5 cellular contexts compared by ENCODE assay signal in genomic region chr7:24449416-24449815, GRCh38.
A peak's percentile ranks its signal among the peaks of the same experiment; 100 is the strongest.
DNase-seq lines count a peak whose midpoint lies in the region; ATAC-seq, FAIRE-seq and TF ChIP-seq lines count a peak whose summit lies in the region.
"Not testable (repeated sequence)": the region's sequence is repeated elsewhere in the genome, so short reads cannot be mapped to it uniquely, and the experiment has no call there.

No MANE protein-coding gene starts in this region.

- not testable (repeated sequence) for H3K9me3 Mint-ChIP-seq in GM23338, H9, WTC11, endodermal cell

- H4K20me1 ChIP-seq in GM23338 (replicated peaks; ENCODE audit: insufficient read depth); H9 (ENCODE audit: control insufficient read depth, insufficient read depth, insufficient read length); H1 (replicated peaks in 1 of 2; ENCODE audit: control insufficient read depth in 1 of 2, insufficient read depth in 2 of 2, low read length in 2 of 2): not testable (repeated sequence)

- TF ChIP-seq POLR2A in H1 (IDR thresholded peaks at IDR 0.05; ENCODE audit: control extremely low read depth in 1 of 2, low read depth in 2 of 2, low read length in 2 of 2), result not testable (repeated sequence)

- not testable (repeated sequence) for H4K91ac ChIP-seq in H9 (ENCODE audit: insufficient read length, low read depth, low read length); H1 (replicated peaks; ENCODE audit: insufficient read length, low read length)

- TF ChIP-seq CTCF in GM23338 (conservative IDR thresholded peaks at IDR 0.05; ENCODE audit: low read depth in 2 of 2), result peak; percentile 28 to 62
- peak; percentile 28; the same call in 1 of the 3 replicates for TF ChIP-seq CTCF in H9 (conservative IDR thresholded peaks at IDR 0.05)
- not testable (repeated sequence) for TF ChIP-seq CTCF in WTC11 (IDR thresholded peaks at IDR 0.05)
- TF ChIP-seq CTCF in H1 (IDR thresholded peaks at IDR 0.05; ENCODE audit: control extremely low read depth in 1 of 3, insufficient read depth in 1 of 3, low read depth in 1 of 3, low read length in 3 of 3), result peak in 2 of 3 experiments; percentile 6 to 17; a peak in 1 of 4 replicates
- TF ChIP-seq CTCF in endodermal cell (conservative IDR thresholded peaks at IDR 0.05), result peak; percentile 22

- H3K27ac Mint-ChIP-seq in GM23338, H9, WTC11, endodermal cell: not testable (repeated sequence)

- not testable (repeated sequence) for H2BK20ac ChIP-seq in H9 (ENCODE audit: low read depth, low read length, poor library complexity, severe bottlenecking)
- H2BK20ac ChIP-seq in H1 (ENCODE audit: low read length), result 0 out of 2 replicates have a peak overlapping the region, but pooled peaks have one; percentile 38

- not testable (repeated sequence) for H3K9me2 ChIP-seq in GM23338 (ENCODE audit: insufficient read depth)

- POLR2A ChIA-PET in WTC11 (lab: Charles Lee), result not testable (repeated sequence)
- POLR2A ChIA-PET in H1 (lab: Charles Lee; ENCODE audit: partially characterized antibody), result interaction anchor here (1.0 to 3.1 kb wide), 2 partner anchors 36 to 40 kb away, joined by 3 to 15 read pairs; no protein-coding TSS in a partner anchor

- not testable (repeated sequence) for H3K9me3 ChIP-seq in H9 (ENCODE audit: control insufficient read depth, low read depth, low read length); H1 (ENCODE audit: insufficient read depth in 2 of 2, low read depth in 1 of 2, low read length in 1 of 2); endodermal cell (ENCODE audit: control insufficient read depth, low read length)

- not testable (repeated sequence) for H3K4me1 ChIP-seq in GM23338 (ENCODE audit: insufficient read depth); H9 (ENCODE audit: insufficient read depth, low read length); H1 (replicated peaks in 1 of 4; ENCODE audit: control insufficient read depth in 3 of 4, insufficient read depth in 4 of 4, low read length in 3 of 4); endodermal cell (ENCODE audit: control insufficient read depth, insufficient read depth, low read length)

- not testable (repeated sequence) for H3K4me1 Mint-ChIP-seq in GM23338, H9, endodermal cell
- peaks cover 13% of the 10 kb centered on the region for H3K4me1 Mint-ChIP-seq in WTC11

- not testable (repeated sequence) for FAIRE-seq in H1 (lab: Jason Lieb, UNC)

- H2BK5ac ChIP-seq in H9 (ENCODE audit: insufficient read length, low read length); H1 (ENCODE audit: low read depth, low read length): not testable (repeated sequence)

- not testable (repeated sequence) for H3F3A ChIP-seq in GM23338 (replicated peaks; ENCODE audit: low read depth)

- CTCF ChIA-PET in WTC11 (lab: Charles Lee), result interaction anchor here (0.8 to 1.5 kb wide), 2 partner anchors 18 to 26 kb away, joined by 4 to 6 read pairs; no protein-coding TSS in a partner anchor
- CTCF ChIA-PET in H1 (lab: Charles Lee; ENCODE audit: partially characterized antibody), result interaction anchor here (0.7 to 1.5 kb wide), 10 partner anchors 13 to 159 kb away, joined by 3 to 6 read pairs (median 4); no protein-coding TSS in a partner anchor

- no CpG with 5 or more reads among the region's 5 CpGs for WGBS in H9 (ENCODE audit: extremely low coverage, insufficient read length, low lambda C conversion rate)
- WGBS in H1 (ENCODE audit: extremely low coverage in 1 of 2, insufficient coverage in 1 of 2, insufficient read length in 1 of 2, insufficient replicate concordance in 2 of 2, low coverage in 1 of 2, low lambda C conversion rate in 2 of 2, missing lambda C conversion rate in 1 of 2), 2 experiments, result 72% methylated on average over 5 of the region's 5 CpGs; no CpG with 5 or more reads in 1 of the 2 experiments
- 71 to 91% methylated on average over 1 to 5 of the region's 5 CpGs for WGBS in endodermal cell (ENCODE audit: insufficient coverage in 1 of 2, insufficient read length in 1 of 2), 2 experiments

- not testable (repeated sequence) for H2BK15ac ChIP-seq in H9 (ENCODE audit: low read depth, low read length); H1 (ENCODE audit: low read length)

- not testable (repeated sequence) for H2BK12ac ChIP-seq in H9 (ENCODE audit: insufficient read length, low read depth, low read length)
- peak overlapping the region; percentile 31; the same call in 1 of the 2 replicates for H2BK12ac ChIP-seq in H1 (ENCODE audit: low read depth, low read length)

- not testable (repeated sequence) for H3K23me2 ChIP-seq in H9 (ENCODE audit: insufficient read length, low read depth, low read length, poor library complexity, severe bottlenecking); H1 (ENCODE audit: low read depth, low read length)

- not testable (repeated sequence) for H3K4ac ChIP-seq in H9 (ENCODE audit: low read depth, low read length); H1 (replicated peaks; ENCODE audit: insufficient read length, low read depth, low read length)

- H3K4me3 ChIP-seq in GM23338; H1 (ENCODE audit: extremely low read depth in 1 of 4, insufficient read depth in 2 of 4, low read depth in 3 of 4, low read length in 4 of 4); endodermal cell (ENCODE audit: low read length): not testable (repeated sequence)

- peak; percentile 32 to 51; a peak in 3 of 4 replicates for TF ChIP-seq RAD21 in H1 (IDR thresholded peaks at IDR 0.05 in 1 of 2, conservative IDR thresholded peaks at IDR 0.05 in 1 of 2; ENCODE audit: low read depth in 2 of 2, low read length in 2 of 2)

- not testable (repeated sequence) for H3K36me3 Mint-ChIP-seq in GM23338 (ENCODE audit: low read depth); H9 (ENCODE audit: insufficient read depth in 1 of 3, low read depth in 3 of 3); WTC11; endodermal cell (ENCODE audit: low read depth)

- ATAC-seq in GM23338 (peak; percentile 59), WTC11 (peak; percentile 55)

- not testable (repeated sequence) for H3K23ac ChIP-seq in H9 (ENCODE audit: insufficient read length, low read depth, low read length); H1 (ENCODE audit: insufficient read length)

- H3K36me3 ChIP-seq in GM23338 (ENCODE audit: insufficient read depth); H1 (ENCODE audit: control insufficient read depth in 2 of 4, insufficient read depth in 4 of 4, low read length in 3 of 4); endodermal cell (ENCODE audit: control insufficient read depth, insufficient read depth, low read length): not testable (repeated sequence)

- H3K79me1 ChIP-seq in H9 (ENCODE audit: insufficient read depth, low read depth, low read length, poor library complexity, severe bottlenecking); H1 (ENCODE audit: low read depth, low read length): not testable (repeated sequence)

- not testable (repeated sequence) for H4K8ac ChIP-seq in H9 (replicated peaks; ENCODE audit: insufficient read length, low read depth, low read length); H1 (ENCODE audit: extremely low read depth, insufficient read depth, low read length)

- H3K79me2 ChIP-seq in GM23338 (replicated peaks; ENCODE audit: insufficient read depth); H9 (ENCODE audit: insufficient read depth, low read length); H1 (ENCODE audit: control insufficient read depth in 1 of 2, insufficient read depth in 2 of 2, low read length in 2 of 2): not testable (repeated sequence)

- H3K27ac ChIP-seq in GM23338 (ENCODE audit: low read depth); H9 (ENCODE audit: insufficient read length, low read depth, low read length); H1 (ENCODE audit: low read depth, low read length); endodermal cell (ENCODE audit: low read depth, low read length): not testable (repeated sequence)

- H2BK120ac ChIP-seq in H9 (ENCODE audit: low read depth, low read length, poor library complexity, severe bottlenecking); H1 (replicated peaks; ENCODE audit: low read depth, low read length): not testable (repeated sequence)

- not testable (repeated sequence) for H3K4me3 Mint-ChIP-seq in GM23338, H9, WTC11, endodermal cell

- not testable (repeated sequence) for H3K27me3 ChIP-seq in GM23338 (ENCODE audit: insufficient read depth); H9 (ENCODE audit: insufficient read depth, low read length); H1 (replicated peaks in 1 of 4; ENCODE audit: control insufficient read depth in 3 of 4, extremely low read depth in 1 of 4, insufficient read depth in 3 of 4, low read length in 3 of 4); endodermal cell (ENCODE audit: control insufficient read depth, insufficient read depth, low read length, poor library complexity, severe bottlenecking)

- not testable (repeated sequence) for TF ChIP-seq EP300 in H1 (IDR thresholded peaks at IDR 0.05; ENCODE audit: borderline replicate concordance in 1 of 2, low read depth in 2 of 2, low read length in 2 of 2)

- H4K5ac ChIP-seq in H9 (ENCODE audit: insufficient read length, low read depth, low read length); H1 (ENCODE audit: insufficient read length, low read depth, low read length): not testable (repeated sequence)

- H3K9ac ChIP-seq in H9 (ENCODE audit: extremely low read depth, insufficient read length, low read length); H1 (replicated peaks in 1 of 4; ENCODE audit: extremely low read depth in 1 of 4, low read depth in 3 of 4, low read length in 3 of 4); endodermal cell (ENCODE audit: extremely low read depth, low read length, poor library complexity, severe bottlenecking): not testable (repeated sequence)

- H2AK5ac ChIP-seq in H9 (ENCODE audit: insufficient read length, low read length); H1 (ENCODE audit: low read depth, low read length): not testable (repeated sequence)

- H2AFZ ChIP-seq in GM23338, result peak overlapping the region; percentile 76
- not testable (repeated sequence) for H2AFZ ChIP-seq in H9 (ENCODE audit: low read length); H1 (ENCODE audit: low read length)

- not testable (repeated sequence) for DNase-seq in GM23338 (ENCODE audit: low spot score); WTC11 (ENCODE audit: low spot score); H1 (ENCODE audit: low read depth in 1 of 2, low spot score in 2 of 2); endodermal cell
- DNase-seq in H9, result peak; percentile 49

- not testable (repeated sequence) for H3K18ac ChIP-seq in H9 (ENCODE audit: insufficient read length, low read depth, low read length); H1 (ENCODE audit: extremely low read depth, low read length)

- H3K27me3 Mint-ChIP-seq in GM23338 (ENCODE audit: insufficient read depth, low read depth, poor library complexity), result not testable (repeated sequence)
- peaks cover 30% of the 10 kb centered on the region for H3K27me3 Mint-ChIP-seq in H9 (ENCODE audit: low read depth)
- H3K27me3 Mint-ChIP-seq in WTC11 (ENCODE audit: low read depth), result peaks cover 32% of the 10 kb centered on the region
- peaks cover 34% of the 10 kb centered on the region for H3K27me3 Mint-ChIP-seq in endodermal cell (ENCODE audit: insufficient read depth)

- H3K14ac ChIP-seq in H9 (ENCODE audit: insufficient read depth, low read length); H1 (ENCODE audit: insufficient read length): not testable (repeated sequence)

- not testable (repeated sequence) for H3K4me2 ChIP-seq in GM23338; H9 (ENCODE audit: insufficient read depth, insufficient read length, low read length); H1 (ENCODE audit: insufficient read depth in 1 of 2, low read depth in 2 of 2, low read length in 2 of 2)

- H3K56ac ChIP-seq in H9 (ENCODE audit: insufficient read length, low read depth, low read length); H1 (replicated peaks; ENCODE audit: insufficient read length, low read depth, low read length): not testable (repeated sequence)

- H3T11ph ChIP-seq in H9 (ENCODE audit: low read length), result not testable (repeated sequence)
